In the genomic region with DNA sequence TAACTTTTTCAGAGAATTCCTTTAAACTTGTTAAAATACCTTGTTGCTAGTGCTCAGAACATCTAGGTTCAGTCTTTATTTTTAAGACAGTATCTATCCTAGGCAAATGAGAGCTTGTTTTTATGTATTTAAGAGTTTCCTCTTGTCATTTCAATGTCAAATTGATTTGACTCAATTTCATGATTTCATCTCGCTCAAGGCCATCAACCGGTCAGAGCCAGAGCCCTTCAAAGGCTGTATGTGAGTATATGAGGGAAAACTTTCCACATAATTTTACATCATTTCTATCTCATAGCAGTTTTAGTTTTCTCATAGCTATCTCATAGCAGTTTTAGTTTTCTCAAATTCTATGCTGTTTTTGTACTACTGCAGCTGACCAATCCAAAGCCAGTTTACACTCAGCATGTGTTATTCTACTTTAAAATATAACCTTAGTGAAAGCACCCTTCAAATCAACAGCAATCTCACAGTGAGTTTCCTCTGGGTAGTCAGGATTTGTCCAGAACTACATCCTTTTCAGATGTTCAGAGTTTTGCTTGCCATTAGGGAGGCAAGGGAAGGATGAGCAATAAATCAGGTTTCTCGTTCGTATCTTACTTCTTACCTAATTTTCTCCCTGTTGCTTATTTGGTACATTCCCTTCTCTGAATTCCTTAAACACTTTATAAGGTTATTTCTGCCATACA, we compare ENCODE assay signal across 16 cellular contexts. TPM values are rescaled to one million over a fixed set of nuclear protein-coding genes. Genes with fewer than 3 reads are reported as not detected.
DNase-seq lines count a peak whose midpoint lies in the region; ATAC-seq, FAIRE-seq and TF ChIP-seq lines count a peak whose summit lies in the region.
"Had no signal": no experiment of that assay in that cellular context is flagged by ENCODE, and none has a peak within 500 bp of the region (broad histone marks: within the 10 kb centered on the region; RNA-seq: fewer than 3 reads in every experiment).

No MANE protein-coding gene starts in this region.

- H3K9me3 ChIP-seq in K562 (replicated peaks; ENCODE audit: control insufficient read depth, insufficient read depth, low read depth, low read length) (no peaks in the 10 kb centered on the region), neutrophil (no peaks in the 10 kb centered on the region)
- H3K9me3 ChIP-seq: stomach had no signal

- peaks cover 62% of the 10 kb centered on the region for H3K79me2 ChIP-seq in K562 (ENCODE audit: control insufficient read depth, insufficient read depth, low read length)

- TF ChIP-seq POLR2A in K562 (conservative IDR thresholded peaks at IDR 0.05): peak; percentile 67

- H4K20me1 ChIP-seq in K562 (replicated peaks; ENCODE audit: control insufficient read depth, insufficient read depth, low read length): no peaks in the 10 kb centered on the region

- no peaks in the 10 kb centered on the region for H3K9me1 ChIP-seq in K562 (ENCODE audit: control insufficient read depth, insufficient read depth, low read length)

- no peaks in the 10 kb centered on the region for H3K27me3 Mint-ChIP-seq in activated CD8-positive, alpha-beta T cell treated with anti-CD3 and anti-CD28 coated beads for 36 hours
- H3K27me3 Mint-ChIP-seq in activated CD8-positive, alpha-beta T cell treated with anti-CD3 and anti-CD28 coated beads, Interleukin-2, amount 10 ng/mL, durations not matched to agents 7 days and 5 days (ENCODE audit: low read depth): no peaks in the 10 kb centered on the region

- DNase-seq in activated CD8-positive, alpha-beta T cell treated with anti-CD3 and anti-CD28 coated beads for 36 hours: no peak
- no peak for DNase-seq in activated CD8-positive, alpha-beta T cell treated with anti-CD3 and anti-CD28 coated beads, Interleukin-2, amount 10 ng/mL, durations not matched to agents 7 days and 5 days
- DNase-seq in HEK293T (ENCODE audit: extremely low spot score): no peak
- no peak for DNase-seq in K562 (ENCODE audit: extremely low read depth in 1 of 4, low spot score in 3 of 4)
- no peak for DNase-seq in NCI-H526 treated with DMSO at 0.1 percent for 48 hours (lab: John Stamatoyannopoulos, UW)
- no peak for DNase-seq in SKM-1 treated with dmso at 0.1 percent for 144 hours (lab: John Stamatoyannopoulos, UW; ENCODE audit: unreplicated experiment)
- DNase-seq in SW480 (ENCODE audit: low spot score): no peak
- DNase-seq: activated CD4-positive, alpha-beta T cell treated with anti-CD3 and anti-CD28 coated beads, Interleukin-2, amount 50 U/mL, for 1 hour; COR-L47; effector CD8-positive, alpha-beta T cell; NCI-H1436 treated with DMSO at 0.1 percent for 48 hours; stomach had no signal

- intact Hi-C loops in activated CD8-positive, alpha-beta T cell treated with anti-CD3 and anti-CD28 coated beads for 36 hours (cut with micrococcal nuclease): no loop called here
- intact Hi-C loops in K562 (cut with micrococcal nuclease): no loop called here

- no peak overlapping the region for H3K4me3 Mint-ChIP-seq in activated CD8-positive, alpha-beta T cell treated with anti-CD3 and anti-CD28 coated beads for 36 hours
- no peak overlapping the region for H3K4me3 Mint-ChIP-seq in activated CD8-positive, alpha-beta T cell treated with anti-CD3 and anti-CD28 coated beads, Interleukin-2, amount 10 ng/mL, durations not matched to agents 7 days and 5 days

- H3K4me2 ChIP-seq in K562 (ENCODE audit: insufficient read depth, low read length): no peak overlapping the region
- H3K4me2 ChIP-seq: hepatocyte had no signal

- no peak for FAIRE-seq in K562 (lab: Jason Lieb, UNC)

- 89% methylated on average over 4 of the region's 4 CpGs for whole genome bisulfite sequencing in K562 (ENCODE audit: insufficient coverage, low coverage, missing lambda C conversion rate)

- H3K4me1 ChIP-seq in K562 (replicated peaks in 1 of 2; ENCODE audit: control insufficient read depth in 2 of 2, insufficient read depth in 2 of 2, low read length in 2 of 2): no peaks in the 10 kb centered on the region
- H3K4me1 ChIP-seq in neutrophil (ENCODE audit: control insufficient read depth in 1 of 2, insufficient read depth in 1 of 2, low read depth in 1 of 2, low read length in 1 of 2): peaks cover 9 to 19% of the 10 kb centered on the region in 2 experiments

- peak; percentile 12 for ATAC-seq in activated CD8-positive, alpha-beta T cell treated with anti-CD3 and anti-CD28 coated beads for 36 hours
- no peak for ATAC-seq in activated CD8-positive, alpha-beta T cell treated with anti-CD3 and anti-CD28 coated beads, Interleukin-2, amount 10 ng/mL, durations not matched to agents 7 days and 5 days
- peak; percentile 8 for ATAC-seq in K562

- H3K27ac ChIP-seq in K562 (ENCODE audit: extremely low read depth, low read depth, low read length) (no peak overlapping the region), neutrophil (peak overlapping the region; percentile 24)
- H3K27ac ChIP-seq: hepatocyte, parathyroid adenoma, skin epidermis, stomach had no signal

- no peak overlapping the region for H3K9ac ChIP-seq in K562 (ENCODE audit: insufficient read depth in 1 of 2, low read depth in 2 of 2, low read length in 2 of 2)
- H3K9ac ChIP-seq: parathyroid adenoma had no signal

- no peak overlapping the region for H2AFZ ChIP-seq in K562 (ENCODE audit: low read depth, low read length)
- H2AFZ ChIP-seq: hepatocyte, parathyroid adenoma had no signal

- no peaks in the 10 kb centered on the region for H3K27me3 ChIP-seq in K562 (ENCODE audit: control insufficient read depth in 2 of 2, insufficient read depth in 2 of 2, low read length in 2 of 2)
- H3K27me3 ChIP-seq in neutrophil: no peaks in the 10 kb centered on the region
- H3K27me3 ChIP-seq: hepatocyte, stomach had no signal

- peaks cover 100% of the 10 kb centered on the region for H3K36me3 ChIP-seq in K562 (ENCODE audit: control insufficient read depth, insufficient read depth, low read length)
- peaks cover 82% of the 10 kb centered on the region for H3K36me3 ChIP-seq in neutrophil

- no TSS peak for BruUV-seq in K562 (replicated peaks; lab: Mats Ljungman, UMichigan)

- H3K27ac Mint-ChIP-seq in activated CD8-positive, alpha-beta T cell treated with anti-CD3 and anti-CD28 coated beads for 36 hours: peak overlapping the region; percentile 75
- H3K27ac Mint-ChIP-seq in activated CD8-positive, alpha-beta T cell treated with anti-CD3 and anti-CD28 coated beads, Interleukin-2, amount 10 ng/mL, durations not matched to agents 7 days and 5 days: no peak overlapping the region

- H3K4me3 ChIP-seq in K562 (no peak overlapping the region), neutrophil (ENCODE audit: low read depth in 1 of 2, low read length in 1 of 2) (no peak overlapping the region)
- H3K4me3 ChIP-seq: hepatocyte, skin epidermis, stomach had no signal

- no peaks in the 10 kb centered on the region for H3K9me3 Mint-ChIP-seq in activated CD8-positive, alpha-beta T cell treated with anti-CD3 and anti-CD28 coated beads for 36 hours
- H3K9me3 Mint-ChIP-seq in activated CD8-positive, alpha-beta T cell treated with anti-CD3 and anti-CD28 coated beads, Interleukin-2, amount 10 ng/mL, durations not matched to agents 7 days and 5 days (ENCODE audit: insufficient read depth): no peaks in the 10 kb centered on the region

- H3K36me3 Mint-ChIP-seq in activated CD8-positive, alpha-beta T cell treated with anti-CD3 and anti-CD28 coated beads for 36 hours (ENCODE audit: low read depth): peaks cover 86% of the 10 kb centered on the region
- peaks cover 84% of the 10 kb centered on the region for H3K36me3 Mint-ChIP-seq in activated CD8-positive, alpha-beta T cell treated with anti-CD3 and anti-CD28 coated beads, Interleukin-2, amount 10 ng/mL, durations not matched to agents 7 days and 5 days (ENCODE audit: low read depth)

- TF ChIP-seq RAD21 in K562 (CRISPR knock-in tag; conservative IDR thresholded peaks at IDR 0.05 in 1 of 2, IDR thresholded peaks at IDR 0.05 in 1 of 2): no peak

- TF ChIP-seq EP300 in K562 (IDR thresholded peaks at IDR 0.05; ENCODE audit: low read length): no peak

- H3K4me1 Mint-ChIP-seq in activated CD8-positive, alpha-beta T cell treated with anti-CD3 and anti-CD28 coated beads for 36 hours (ENCODE audit: low read depth): peaks cover 78% of the 10 kb centered on the region
- peaks cover 70% of the 10 kb centered on the region for H3K4me1 Mint-ChIP-seq in activated CD8-positive, alpha-beta T cell treated with anti-CD3 and anti-CD28 coated beads, Interleukin-2, amount 10 ng/mL, durations not matched to agents 7 days and 5 days (ENCODE audit: low read depth)

- in situ Hi-C loops in K562 (cut with MboI): no loop called here

- CTCF ChIA-PET in activated CD8-positive, alpha-beta T cell treated with anti-CD3 and anti-CD28 coated beads for 36 hours (lab: Charles Lee): interaction anchor here (0.6 to 3.8 kb wide), 5 partner anchors 10 to 191 kb away, joined by 3 to 14 read pairs (median 10); partner anchors contain the start of gene COX20
- CTCF ChIA-PET in activated CD8-positive, alpha-beta T cell treated with anti-CD3 and anti-CD28 coated beads, Interleukin-2, amount 10 ng/mL, durations not matched to agents 7 days and 5 days (lab: Charles Lee): interaction anchor here (0.8 to 3.3 kb wide), 4 partner anchors 10 to 191 kb away, joined by 3 to 15 read pairs (median 6); no protein-coding TSS in a partner anchor
- CTCF ChIA-PET in HEK293T (lab: Yijun Ruan, JAX): interaction anchor here (1.2 kb wide), 1 partner anchor 191 kb away, joined by 7 read pairs; no protein-coding TSS in a partner anchor
- CTCF ChIA-PET in K562 (lab: Yijun Ruan, JAX; ENCODE audit: low intra/inter-chr PET ratio): no interaction called here

- TF ChIP-seq CTCF in activated CD8-positive, alpha-beta T cell treated with anti-CD3 and anti-CD28 coated beads for 36 hours (IDR thresholded peaks at IDR 0.05): no peak
- TF ChIP-seq CTCF in K562 (IDR thresholded peaks at IDR 0.05 in 2 of 3, conservative IDR thresholded peaks at IDR 0.05 in 1 of 3; ENCODE audit: insufficient read depth in 2 of 3, low read depth in 1 of 3, low read length in 3 of 3) (no peak), neutrophil (IDR thresholded peaks at IDR 0.05) (no peak)

- POLR2A ChIA-PET in activated CD8-positive, alpha-beta T cell treated with anti-CD3 and anti-CD28 coated beads for 36 hours (lab: Charles Lee): interaction anchor here (0.8 to 20.0 kb wide), 3 partner anchors 10 to 191 kb away, joined by 4 to 554 read pairs (median 86); partner anchors contain the start of genes COX20 and HNRNPU
- POLR2A ChIA-PET in activated CD8-positive, alpha-beta T cell treated with anti-CD3 and anti-CD28 coated beads, Interleukin-2, amount 10 ng/mL, durations not matched to agents 7 days and 5 days (lab: Charles Lee): interaction anchor here (1.0 to 11.3 kb wide), 3 partner anchors 9 to 13 kb away, joined by 3 to 163 read pairs (median 13); partner anchors contain the start of genes COX20 and HNRNPU
- POLR2A ChIA-PET in HEK293T (lab: Yijun Ruan, JAX): interaction anchor here (0.7 to 4.8 kb wide), 3 partner anchors 10 to 191 kb away, joined by 3 to 37 read pairs (median 3); partner anchors contain the start of gene HNRNPU
- POLR2A ChIA-PET in K562 (lab: Yijun Ruan, JAX): interaction anchor here (0.5 to 24.0 kb wide), 5 partner anchors 4 to 200 kb away, joined by 3 to 485 read pairs (median 11); partner anchors contain the start of genes COX20 and HNRNPU

RNA-seq across cellular contexts. Expression of gene HNRNPU, which starts 12.7 kb away (rescaled TPM):
- 100 to 1,000 TPM; 469 to 474 TPM for total RNA-seq in activated CD8-positive, alpha-beta T cell treated with anti-CD3 and anti-CD28 coated beads for 36 hours
- 100 to 1,000 TPM; 432 to 435 TPM for total RNA-seq in activated CD8-positive, alpha-beta T cell treated with anti-CD3 and anti-CD28 coated beads, Interleukin-2, amount 10 ng/mL, durations not matched to agents 7 days and 5 days
- 223 and 1,039 TPM in 2 replicates for total RNA-seq in K562 (2011; cell fraction: chromatin; rRNA removed; ENCODE audit: low replicate concordance)
- total RNA-seq in K562 (2011; cell fraction: nucleolus; rRNA removed): 91.7 and 116 TPM in 2 replicates
- total RNA-seq in K562 (2011; cell fraction: nucleoplasm; rRNA removed): 330 and 565 TPM in 2 replicates
- total RNA-seq in K562 (2014; rRNA removed): 668 and 711 TPM in 2 replicates
- total RNA-seq in K562 (2014; rRNA removed; fragmentation: Illumina TruSeq; extraction: Trizol): 445 and 505 TPM in 2 replicates
- total RNA-seq in K562 (2015; rRNA removed; fragmentation: Illumina TruSeq; extraction: Trizol): 643 and 670 TPM in 2 replicates
- total RNA-seq in K562 (2021): 482 and 577 TPM in 2 replicates
- polyA plus RNA-seq in K562 (2011; rRNA removed): 268 and 377 TPM in 2 replicates
- polyA plus RNA-seq in K562 (2011; cell fraction: cytosol; rRNA removed): 76.3 and 102 TPM in 2 replicates
- 225 and 265 TPM in 2 replicates for polyA plus RNA-seq in K562 (2011; cell fraction: nucleus; rRNA removed)
- polyA plus RNA-seq in K562 (2012): 288 and 679 TPM in 2 replicates
- 629 and 777 TPM in 2 replicates for polyA plus RNA-seq in K562 (2014; fragmentation: Illumina TruSeq; extraction: Trizol)
- polyA plus RNA-seq in K562 (2014; fragmentation: Nextera tagmentation; extraction: Ambion mirVana): 100 to 1,000 TPM; 159 to 174 TPM
- 519 and 621 TPM in 2 replicates for polyA plus RNA-seq in K562 (2014; rRNA removed)
- 545 and 750 TPM in 2 replicates for polyA minus RNA-seq in K562 (2011; rRNA and poly(A)+ RNA removed)
- polyA minus RNA-seq in K562 (2011; cell fraction: cytosol; rRNA and poly(A)+ RNA removed): 202 and 313 TPM in 2 replicates
- 148 and 261 TPM in 2 replicates for polyA minus RNA-seq in K562 (2011; cell fraction: nucleus; rRNA and poly(A)+ RNA removed)

RNA-seq across cellular contexts. Expression of gene COX20, which starts 16.2 kb away (rescaled TPM):
- total RNA-seq in activated CD8-positive, alpha-beta T cell treated with anti-CD3 and anti-CD28 coated beads for 36 hours: 10 to 100 TPM; 33.1 to 34.7 TPM
- total RNA-seq in activated CD8-positive, alpha-beta T cell treated with anti-CD3 and anti-CD28 coated beads, Interleukin-2, amount 10 ng/mL, durations not matched to agents 7 days and 5 days: 10 to 100 TPM; 31.3 to 33.6 TPM
- total RNA-seq in K562 (2011; cell fraction: chromatin; rRNA removed; ENCODE audit: low replicate concordance): 12.0 and 57.2 TPM in 2 replicates
- 9.8 and 15.1 TPM in 2 replicates for total RNA-seq in K562 (2011; cell fraction: nucleolus; rRNA removed)
- total RNA-seq in K562 (2011; cell fraction: nucleoplasm; rRNA removed): 27.4 and 66.6 TPM in 2 replicates
- 41.5 and 47.2 TPM in 2 replicates for total RNA-seq in K562 (2014; rRNA removed)
- 72.8 and 92.9 TPM in 2 replicates for total RNA-seq in K562 (2014; rRNA removed; fragmentation: Illumina TruSeq; extraction: Trizol)
- 77.9 and 84.3 TPM in 2 replicates for total RNA-seq in K562 (2015; rRNA removed; fragmentation: Illumina TruSeq; extraction: Trizol)
- 51.6 and 60.0 TPM in 2 replicates for total RNA-seq in K562 (2021)
- 30.6 and 55.6 TPM in 2 replicates for polyA plus RNA-seq in K562 (2011; rRNA removed)
- polyA plus RNA-seq in K562 (2011; cell fraction: cytosol; rRNA removed): 10.0 and 20.6 TPM in 2 replicates
- polyA plus RNA-seq in K562 (2011; cell fraction: nucleus; rRNA removed): 19.3 and 20.9 TPM in 2 replicates
- 47.6 and 108 TPM in 2 replicates for polyA plus RNA-seq in K562 (2012)
- 99.5 and 106 TPM in 2 replicates for polyA plus RNA-seq in K562 (2014; fragmentation: Illumina TruSeq; extraction: Trizol)
- 100 to 1,000 TPM; 145 to 171 TPM for polyA plus RNA-seq in K562 (2014; fragmentation: Nextera tagmentation; extraction: Ambion mirVana)
- 122 and 192 TPM in 2 replicates for polyA plus RNA-seq in K562 (2014; rRNA removed)
- 27.2 and 34.7 TPM in 2 replicates for polyA minus RNA-seq in K562 (2011; rRNA and poly(A)+ RNA removed)
- 6.5 and 6.7 TPM in 2 replicates for polyA minus RNA-seq in K562 (2011; cell fraction: cytosol; rRNA and poly(A)+ RNA removed)
- polyA minus RNA-seq in K562 (2011; cell fraction: nucleus; rRNA and poly(A)+ RNA removed): 30.8 and 45.2 TPM in 2 replicates
